ENCODE assay signal across 1 cellular context in genomic region chr5:139667730-139668063, GRCh38.
TF ChIP-seq lines count a peak whose summit lies in the region.

No MANE protein-coding gene starts in this region.

TF ChIP-seq in GM23338, 12 proteins besides CTCF, POLR2A, EP300 and RAD21 (continued from another document):
- TF ChIP-seq, protein P1, sequence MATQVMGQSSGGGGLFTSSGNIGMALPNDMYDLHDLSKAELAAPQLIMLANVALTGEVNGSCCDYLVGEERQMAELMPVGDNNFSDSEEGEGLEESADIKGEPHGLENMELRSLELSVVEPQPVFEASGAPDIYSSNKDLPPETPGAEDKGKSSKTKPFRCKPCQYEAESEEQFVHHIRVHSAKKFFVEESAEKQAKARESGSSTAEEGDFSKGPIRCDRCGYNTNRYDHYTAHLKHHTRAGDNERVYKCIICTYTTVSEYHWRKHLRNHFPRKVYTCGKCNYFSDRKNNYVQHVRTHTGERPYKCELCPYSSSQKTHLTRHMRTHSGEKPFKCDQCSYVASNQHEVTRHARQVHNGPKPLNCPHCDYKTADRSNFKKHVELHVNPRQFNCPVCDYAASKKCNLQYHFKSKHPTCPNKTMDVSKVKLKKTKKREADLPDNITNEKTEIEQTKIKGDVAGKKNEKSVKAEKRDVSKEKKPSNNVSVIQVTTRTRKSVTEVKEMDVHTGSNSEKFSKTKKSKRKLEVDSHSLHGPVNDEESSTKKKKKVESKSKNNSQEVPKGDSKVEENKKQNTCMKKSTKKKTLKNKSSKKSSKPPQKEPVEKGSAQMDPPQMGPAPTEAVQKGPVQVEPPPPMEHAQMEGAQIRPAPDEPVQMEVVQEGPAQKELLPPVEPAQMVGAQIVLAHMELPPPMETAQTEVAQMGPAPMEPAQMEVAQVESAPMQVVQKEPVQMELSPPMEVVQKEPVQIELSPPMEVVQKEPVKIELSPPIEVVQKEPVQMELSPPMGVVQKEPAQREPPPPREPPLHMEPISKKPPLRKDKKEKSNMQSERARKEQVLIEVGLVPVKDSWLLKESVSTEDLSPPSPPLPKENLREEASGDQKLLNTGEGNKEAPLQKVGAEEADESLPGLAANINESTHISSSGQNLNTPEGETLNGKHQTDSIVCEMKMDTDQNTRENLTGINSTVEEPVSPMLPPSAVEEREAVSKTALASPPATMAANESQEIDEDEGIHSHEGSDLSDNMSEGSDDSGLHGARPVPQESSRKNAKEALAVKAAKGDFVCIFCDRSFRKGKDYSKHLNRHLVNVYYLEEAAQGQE (IDR thresholded peaks at IDR 0.05; ENCODE audit: unreplicated experiment): no peak
- TF ChIP-seq ZNF114 (CRISPR knock-in tag; IDR thresholded peaks at IDR 0.05) (no peak), ZNF331 (CRISPR knock-in tag; IDR thresholded peaks at IDR 0.05; ENCODE audit: low read depth) (no peak), STAT1 (IDR thresholded peaks at IDR 0.05; ENCODE audit: unreplicated experiment) (no peak), NANOG (IDR thresholded peaks at IDR 0.05; ENCODE audit: borderline replicate concordance) (no peak), EZH2 (IDR thresholded peaks at IDR 0.05; ENCODE audit: low read depth, unreplicated experiment) (no peak), POLR2AphosphoS5 (IDR thresholded peaks at IDR 0.05; ENCODE audit: low read depth) (no peak), JUNB (IDR thresholded peaks at IDR 0.05; ENCODE audit: unreplicated experiment) (no peak)
